Comparison of ENCODE assay signal across 1 cellular context in genomic region chr4:126445596-126445995, GRCh38.
TF ChIP-seq lines count a peak whose summit lies in the region.

No MANE protein-coding gene starts in this region.

TF ChIP-seq in H1, 55 proteins besides CTCF, POLR2A, EP300 and RAD21:
- TF ChIP-seq E2F6 (IDR thresholded peaks at IDR 0.05) (no peak), RNF2 (IDR thresholded peaks at IDR 0.05; ENCODE audit: borderline replicate concordance, low read depth, low read length, missing control alignments, poor library complexity, severe bottlenecking) (no peak), CHD1 (IDR thresholded peaks at IDR 0.05; ENCODE audit: low read depth, low read length) (no peak), SAP30 (IDR thresholded peaks at IDR 0.05; ENCODE audit: insufficient read depth, insufficient replicate concordance, low read length) (no peak), HDAC6 (IDR thresholded peaks at IDR 0.05; ENCODE audit: low read depth, low read length) (no peak), ASH2L (IDR thresholded peaks at IDR 0.05; ENCODE audit: low read length) (no peak), TAF1 (IDR thresholded peaks at IDR 0.05; ENCODE audit: low read depth, low read length) (no peak), TEAD4 (IDR thresholded peaks at IDR 0.05; ENCODE audit: low read depth, low read length) (no peak)
TF ChIP-seq in H1: peak in this region for 0.
